22 cellular contexts compared by ENCODE assay signal in the genomic region with DNA sequence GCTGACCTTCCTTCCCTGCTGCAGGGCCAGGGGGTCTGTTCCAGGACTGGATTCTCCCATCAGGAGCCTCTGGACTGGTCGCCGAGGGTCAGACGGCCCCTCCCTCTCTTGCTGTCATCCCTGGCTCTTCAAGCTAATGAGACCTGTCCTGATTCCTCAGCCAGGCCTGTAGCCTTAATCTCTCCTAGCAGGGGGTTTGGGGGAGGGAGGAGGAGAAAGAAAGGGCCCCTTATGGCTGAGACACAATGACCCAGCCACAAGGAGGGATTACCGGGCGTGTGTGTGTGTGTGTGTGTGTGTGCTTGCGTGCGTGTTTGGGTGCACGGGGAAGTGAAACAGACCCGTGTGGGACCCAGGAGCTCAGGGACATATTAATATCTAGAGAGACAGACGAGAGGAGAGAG. TPM values are rescaled to one million over a fixed set of nuclear protein-coding genes. Genes with fewer than 3 reads are reported as not detected.
A peak's percentile ranks its signal among the peaks of the same experiment; 100 is the strongest.
DNase-seq lines count a peak whose midpoint lies in the region; FAIRE-seq and TF ChIP-seq lines count a peak whose summit lies in the region.
"Had no signal": no experiment of that assay in that cellular context is flagged by ENCODE, and none has a peak within 500 bp of the region (broad histone marks: within the 10 kb centered on the region; RNA-seq: fewer than 3 reads in every experiment).

No MANE protein-coding gene starts in this region.

- TF ChIP-seq RAD21 in H1 (IDR thresholded peaks at IDR 0.05 in 1 of 2, conservative IDR thresholded peaks at IDR 0.05 in 1 of 2; ENCODE audit: low read depth in 2 of 2, low read length in 2 of 2) = no peak

- H3K4me2 ChIP-seq in H1 (ENCODE audit: insufficient read depth in 1 of 2, low read depth in 2 of 2, low read length in 2 of 2) (peak overlapping the region; percentile 48; a peak in 3 of 4 replicates), neural progenitor cell (peak overlapping the region; percentile 82)

- no peak overlapping the region for H2BK120ac ChIP-seq in H1 (replicated peaks; ENCODE audit: low read depth, low read length)

- CTCF ChIA-PET in H1 (lab: Charles Lee; ENCODE audit: partially characterized antibody) = interaction anchor here (0.7 to 2.3 kb wide), 8 partner anchors 13 to 77 kb away, joined by 3 to 9 read pairs (median 4); no protein-coding TSS in a partner anchor

- H3K9ac ChIP-seq in H1 (replicated peaks in 1 of 4; ENCODE audit: extremely low read depth in 1 of 4, low read depth in 3 of 4, low read length in 3 of 4) = no peak overlapping the region
- H3K9ac ChIP-seq in neural progenitor cell = no peak overlapping the region

- H3K4ac ChIP-seq in H1 (replicated peaks; ENCODE audit: insufficient read length, low read depth, low read length) = no peak overlapping the region

- 0 out of 3 replicates have a peak, but pooled peaks of 1 of the 2 experiments have one; percentile 33 for TF ChIP-seq EP300 in H1 (IDR thresholded peaks at IDR 0.05; ENCODE audit: borderline replicate concordance in 1 of 2, low read depth in 2 of 2, low read length in 2 of 2)

- H4K5ac ChIP-seq in H1 (ENCODE audit: insufficient read length, low read depth, low read length) = no peak overlapping the region

- H3K9me3 Mint-ChIP-seq in neural progenitor cell = peaks cover 7% of the 10 kb centered on the region
- H3K9me3 Mint-ChIP-seq: activated CD4-positive, alpha-beta memory T cell treated with anti-CD3 and anti-CD28 coated beads, Interleukin-2, amount 10 ng/mL, durations not matched to agents 7 days and 5 days; activated T-helper 2 cell treated with anti-CD3 and anti-CD28 coated beads, Interferon-gamma antibody, Interleukin-2, Interleukin-4, amounts not matched to agents 10 μg/mL and 5 μg/mL and 100 μg/mL, durations not matched to agents 14 hours and 24 hours and 36 hours; dendritic cell treated with granulocyte-macrophage colony-stimulating factor and Interleukin-4, amounts not matched to agents 40 ng/mL and 50 ng/mL, for 4 days had no signal

- WGBS in H1 (ENCODE audit: extremely low coverage in 1 of 2, insufficient coverage in 1 of 2, insufficient read length in 1 of 2, insufficient replicate concordance in 2 of 2, low coverage in 1 of 2, low lambda C conversion rate in 2 of 2, missing lambda C conversion rate in 1 of 2), 2 experiments = 45% methylated on average over 8 of the region's 10 CpGs; no CpG with 5 or more reads in 1 of the 2 experiments

- 0 out of 2 replicates have a peak overlapping the region, but pooled peaks have one; percentile 24 for H2AFZ ChIP-seq in H1 (ENCODE audit: low read length)
- peak overlapping the region; percentile 38 for H2AFZ ChIP-seq in neural progenitor cell (replicated peaks)

- H2BK12ac ChIP-seq in H1 (ENCODE audit: low read depth, low read length) = no peak overlapping the region

- peaks cover 49% of the 10 kb centered on the region for H3F3A ChIP-seq in neural progenitor cell (ENCODE audit: low read depth)

- peak overlapping the region; percentile 93 for H3K27ac Mint-ChIP-seq in neural progenitor cell
- H3K27ac Mint-ChIP-seq: activated CD4-positive, alpha-beta memory T cell treated with anti-CD3 and anti-CD28 coated beads, Interleukin-2, amount 10 ng/mL, durations not matched to agents 7 days and 5 days; activated T-helper 2 cell treated with anti-CD3 and anti-CD28 coated beads, Interferon-gamma antibody, Interleukin-2, Interleukin-4, amounts not matched to agents 10 μg/mL and 5 μg/mL and 100 μg/mL, durations not matched to agents 14 hours and 24 hours and 36 hours; dendritic cell treated with granulocyte-macrophage colony-stimulating factor and Interleukin-4, amounts not matched to agents 40 ng/mL and 50 ng/mL, for 4 days had no signal

- no peaks in the 10 kb centered on the region for H3K36me3 Mint-ChIP-seq in neural progenitor cell

- FAIRE-seq in H1 (lab: Jason Lieb, UNC) = peak; percentile 7
- FAIRE-seq: GM18507 had no signal

- TF ChIP-seq CTCF in GM12865 (IDR thresholded peaks at IDR 0.05; ENCODE audit: insufficient read depth, low read depth, low read length, missing control alignments) (no peak), H1 (IDR thresholded peaks at IDR 0.05; ENCODE audit: control extremely low read depth in 1 of 3, insufficient read depth in 1 of 3, low read depth in 1 of 3, low read length in 3 of 3) (no peak), neural progenitor cell (IDR thresholded peaks at IDR 0.05) (no peak)

- peaks cover 4% of the 10 kb centered on the region; the same call in 1 of the 2 replicates for H3K23me2 ChIP-seq in H1 (ENCODE audit: low read depth, low read length)

- peaks cover 47% of the 10 kb centered on the region for H3K4me1 Mint-ChIP-seq in neural progenitor cell
- H3K4me1 Mint-ChIP-seq: activated CD4-positive, alpha-beta memory T cell treated with anti-CD3 and anti-CD28 coated beads, Interleukin-2, amount 10 ng/mL, durations not matched to agents 7 days and 5 days had no signal

- H2BK5ac ChIP-seq in H1 (ENCODE audit: low read depth, low read length) = no peak overlapping the region

- H3K36me3 ChIP-seq in H1 (ENCODE audit: control insufficient read depth in 2 of 4, insufficient read depth in 4 of 4, low read length in 3 of 4) (no peaks in the 10 kb centered on the region), neural progenitor cell (no peaks in the 10 kb centered on the region)
- no peaks in the 10 kb centered on the region for H3K36me3 ChIP-seq in effector memory CD4-positive, alpha-beta T cell (ENCODE audit: control insufficient read depth, insufficient read depth, low read length)
- H3K36me3 ChIP-seq: ascending aorta, esophagus squamous epithelium, heart right ventricle, left ventricle myocardium inferior, prostate gland, stomach had no signal

- H3K27me3 Mint-ChIP-seq in neural progenitor cell (ENCODE audit: insufficient read depth, low read depth) = peaks cover 16% of the 10 kb centered on the region

- H3K79me1 ChIP-seq in H1 (ENCODE audit: low read depth, low read length) = no peaks in the 10 kb centered on the region

- H3K79me2 ChIP-seq in H1 (ENCODE audit: control insufficient read depth in 1 of 2, insufficient read depth in 2 of 2, low read length in 2 of 2) = no peaks in the 10 kb centered on the region; a peak in 1 of 4 replicates
- no peaks in the 10 kb centered on the region for H3K79me2 ChIP-seq in neural progenitor cell (ENCODE audit: low read depth)

- H2AK5ac ChIP-seq in H1 (ENCODE audit: low read depth, low read length) = no peak overlapping the region

- no peak overlapping the region; the same call in 1 of the 2 replicates for H3K18ac ChIP-seq in H1 (ENCODE audit: extremely low read depth, low read length)

- no peak for TF ChIP-seq POLR2A in H1 (IDR thresholded peaks at IDR 0.05; ENCODE audit: control extremely low read depth in 1 of 2, low read depth in 2 of 2, low read length in 2 of 2)

- H2BK20ac ChIP-seq in H1 (ENCODE audit: low read length) = 0 out of 2 replicates have a peak overlapping the region, but pooled peaks have one; percentile 86

- no peak overlapping the region for H3K23ac ChIP-seq in H1 (ENCODE audit: insufficient read length)

- H3K27me3 ChIP-seq in H1 (replicated peaks in 1 of 4; ENCODE audit: control insufficient read depth in 3 of 4, extremely low read depth in 1 of 4, insufficient read depth in 3 of 4, low read length in 3 of 4) (no peaks in the 10 kb centered on the region), neural progenitor cell (no peaks in the 10 kb centered on the region)
- no peaks in the 10 kb centered on the region for H3K27me3 ChIP-seq in effector memory CD4-positive, alpha-beta T cell (replicated peaks; ENCODE audit: control insufficient read depth, insufficient read depth, low read length, poor library complexity, severe bottlenecking)
- H3K27me3 ChIP-seq: ascending aorta had no signal

- H3K56ac ChIP-seq in H1 (replicated peaks; ENCODE audit: insufficient read length, low read depth, low read length) = no peak overlapping the region

- H4K91ac ChIP-seq in H1 (replicated peaks; ENCODE audit: insufficient read length, low read length) = no peak overlapping the region

- H4K20me1 ChIP-seq in H1 (replicated peaks in 1 of 2; ENCODE audit: control insufficient read depth in 1 of 2, insufficient read depth in 2 of 2, low read length in 2 of 2) (no peaks in the 10 kb centered on the region), neural progenitor cell (ENCODE audit: low read depth) (no peaks in the 10 kb centered on the region)

- no peaks in the 10 kb centered on the region for H3K9me3 ChIP-seq in H1 (ENCODE audit: insufficient read depth in 2 of 2, low read depth in 1 of 2, low read length in 1 of 2)
- H3K9me3 ChIP-seq in neural progenitor cell (ENCODE audit: low read depth) = no peaks in the 10 kb centered on the region
- no peaks in the 10 kb centered on the region for H3K9me3 ChIP-seq in effector memory CD4-positive, alpha-beta T cell (ENCODE audit: control insufficient read depth, low read length)
- H3K9me3 ChIP-seq: ascending aorta, esophagus squamous epithelium, heart right ventricle, left ventricle myocardium inferior, prostate gland, stomach had no signal

- POLR2A ChIA-PET in H1 (lab: Charles Lee; ENCODE audit: partially characterized antibody) = interaction anchor here (1.2 to 1.3 kb wide), 2 partner anchors 9 to 29 kb away, joined by 6 to 11 read pairs; no protein-coding TSS in a partner anchor

- H3K27ac ChIP-seq in H1 (ENCODE audit: low read depth, low read length) (no peak overlapping the region), neural progenitor cell (peak overlapping the region; percentile 54)
- no peak overlapping the region for H3K27ac ChIP-seq in effector memory CD4-positive, alpha-beta T cell (ENCODE audit: insufficient read depth, low read length, poor library complexity, severe bottlenecking)
- H3K27ac ChIP-seq: ascending aorta, esophagus squamous epithelium, heart right ventricle, left ventricle myocardium inferior, prostate gland, stomach had no signal

- H3K4me3 Mint-ChIP-seq in neural progenitor cell = peak overlapping the region; percentile 69
- H3K4me3 Mint-ChIP-seq: activated CD4-positive, alpha-beta memory T cell treated with anti-CD3 and anti-CD28 coated beads, Interleukin-2, amount 10 ng/mL, durations not matched to agents 7 days and 5 days; dendritic cell treated with granulocyte-macrophage colony-stimulating factor and Interleukin-4, amounts not matched to agents 40 ng/mL and 50 ng/mL, for 4 days had no signal

- peaks cover 0 to 19% (median 11%) of the 10 kb centered on the region in 4 experiments; a peak in 6 of 7 replicates for H3K4me1 ChIP-seq in H1 (replicated peaks in 1 of 4; ENCODE audit: control insufficient read depth in 3 of 4, insufficient read depth in 4 of 4, low read length in 3 of 4)
- peaks cover 42% of the 10 kb centered on the region for H3K4me1 ChIP-seq in neural progenitor cell
- no peaks in the 10 kb centered on the region for H3K4me1 ChIP-seq in effector memory CD4-positive, alpha-beta T cell (ENCODE audit: control insufficient read depth, insufficient read depth, low read length, poor library complexity, severe bottlenecking)
- H3K4me1 ChIP-seq: ascending aorta, esophagus squamous epithelium, heart right ventricle, left ventricle myocardium inferior, prostate gland, stomach had no signal

- DNase-seq in GM12865 (ENCODE audit: low read depth) (peak; percentile 31), NCI-H524 (lab: John Stamatoyannopoulos, UW) (peak; percentile 75 to 87), H1 (ENCODE audit: low read depth in 1 of 2, low spot score in 2 of 2) (peak in 1 of 2 experiments; percentile 17), neural progenitor cell (ENCODE audit: low spot score) (peak; percentile 95), NCI-H1105 treated with DMSO at 0.1 percent for 48 hours (lab: John Stamatoyannopoulos, UW) (no peak)
- DNase-seq in activated T-cell treated with anti-CD3 and anti-CD28 coated beads, Interleukin-2, amount 50 U/mL, for 1 hour = no peak
- DNase-seq in effector memory CD4-positive, alpha-beta T cell = no peak
- DNase-seq: activated CD4-positive, alpha-beta memory T cell treated with anti-CD3 and anti-CD28 coated beads, Interleukin-2, amount 10 ng/mL, durations not matched to agents 7 days and 5 days; AML-193; DMS 273 treated with DMSO at 0.1 percent for 48 hours; esophagus squamous epithelium; heart right ventricle; KBM-7; left ventricle myocardium inferior; NCI-H1105; OCI-M1; stomach had no signal

- H3K14ac ChIP-seq in H1 (ENCODE audit: insufficient read length) = no peak overlapping the region

- no peak overlapping the region for H4K8ac ChIP-seq in H1 (ENCODE audit: extremely low read depth, insufficient read depth, low read length)

- 0 out of 2 replicates have a peak overlapping the region, but pooled peaks have one; percentile 5 for H2BK15ac ChIP-seq in H1 (ENCODE audit: low read length)

- no peak overlapping the region for H3K4me3 ChIP-seq in GM12865 (ENCODE audit: low read depth, low read length)
- peak overlapping the region in 2 of 4 experiments; percentile 14 to 17; a peak in 1 of 8 replicates for H3K4me3 ChIP-seq in H1 (ENCODE audit: extremely low read depth in 1 of 4, insufficient read depth in 2 of 4, low read depth in 3 of 4, low read length in 4 of 4)
- H3K4me3 ChIP-seq in neural progenitor cell = peak overlapping the region; percentile 28
- H3K4me3 ChIP-seq in effector memory CD4-positive, alpha-beta T cell (ENCODE audit: insufficient read depth, low read depth, low read length, poor library complexity, severe bottlenecking) = no peak overlapping the region
- H3K4me3 ChIP-seq: ascending aorta, esophagus squamous epithelium, heart right ventricle, left ventricle myocardium inferior, prostate gland, stomach had no signal

RNA-seq across cellular contexts. Expression of gene CRX, which starts 1.9 kb away (rescaled TPM):
- not detected in 2 replicates for total RNA-seq in H1 (2021; fragmentation: NEBNext Ultra II Directional; extraction: Animal tissue kit (Norgen Biotek cat#: 25700))
- polyA plus RNA-seq in H1 (2011; rRNA removed) = 0.06 and 0.08 TPM in 2 replicates
- polyA plus RNA-seq in H1 (2011; cell fraction: cytosol; rRNA removed) = 0.04 TPM
- 0.03 TPM for polyA plus RNA-seq in H1 (2011; cell fraction: nucleus; rRNA removed)
- polyA plus RNA-seq in H1 (2012, experiment 1 of 2) = 0.08 to 0.24 TPM (median 0.23 TPM) in 3 of 4 replicates, not detected in the other
- polyA plus RNA-seq in H1 (2012, experiment 2 of 2) = 0.08 TPM
- polyA plus RNA-seq in H1 (2013, experiment 1 of 2) = 0.02 TPM
- not detected for polyA plus RNA-seq in H1 (2013, experiment 2 of 2)
- polyA minus RNA-seq in H1 (2011; rRNA and poly(A)+ RNA removed) = 0.06 and 0.07 TPM in 2 replicates
- polyA minus RNA-seq in H1 (2011; cell fraction: cytosol; rRNA and poly(A)+ RNA removed) = not detected
- not detected for polyA minus RNA-seq in H1 (2011; cell fraction: nucleus; rRNA and poly(A)+ RNA removed)
- 0.19 and 0.22 TPM in 2 replicates for total RNA-seq in neural progenitor cell (ENCODE audit: low replicate concordance)
- total RNA-seq: activated CD4-positive, alpha-beta memory T cell treated with anti-CD3 and anti-CD28 coated beads, Interleukin-2, amount 10 ng/mL, durations not matched to agents 7 days and 5 days; activated T-helper 2 cell treated with anti-CD3 and anti-CD28 coated beads, Interferon-gamma antibody, Interleukin-2, Interleukin-4, amounts not matched to agents 10 μg/mL and 5 μg/mL and 100 μg/mL, durations not matched to agents 14 hours and 24 hours and 36 hours; ascending aorta; esophagus squamous epithelium; heart right ventricle; left ventricle myocardium inferior; stomach had no signal
- polyA plus RNA-seq: heart right ventricle, stomach had no signal

RNA-seq across cellular contexts. Expression of gene TPRX1, which starts 15.5 kb away (rescaled TPM):
- total RNA-seq in H1 (2021; fragmentation: NEBNext Ultra II Directional; extraction: Animal tissue kit (Norgen Biotek cat#: 25700)) = not detected in 2 replicates
- 0.03 and 0.05 TPM in 2 replicates for polyA plus RNA-seq in H1 (2011; rRNA removed)
- polyA plus RNA-seq in H1 (2011; cell fraction: cytosol; rRNA removed) = not detected
- not detected for polyA plus RNA-seq in H1 (2011; cell fraction: nucleus; rRNA removed)
- polyA plus RNA-seq in H1 (2012, experiment 1 of 2) = not detected in 4 replicates
- not detected for polyA plus RNA-seq in H1 (2012, experiment 2 of 2)
- polyA plus RNA-seq in H1 (2013, experiment 1 of 2) = 0.04 TPM
- 0.04 TPM for polyA plus RNA-seq in H1 (2013, experiment 2 of 2)
- not detected in 2 replicates for polyA minus RNA-seq in H1 (2011; rRNA and poly(A)+ RNA removed)
- polyA minus RNA-seq in H1 (2011; cell fraction: cytosol; rRNA and poly(A)+ RNA removed) = not detected
- polyA minus RNA-seq in H1 (2011; cell fraction: nucleus; rRNA and poly(A)+ RNA removed) = not detected
- not detected in 2 replicates for total RNA-seq in neural progenitor cell (ENCODE audit: low replicate concordance)
- total RNA-seq: activated CD4-positive, alpha-beta memory T cell treated with anti-CD3 and anti-CD28 coated beads, Interleukin-2, amount 10 ng/mL, durations not matched to agents 7 days and 5 days; activated T-helper 2 cell treated with anti-CD3 and anti-CD28 coated beads, Interferon-gamma antibody, Interleukin-2, Interleukin-4, amounts not matched to agents 10 μg/mL and 5 μg/mL and 100 μg/mL, durations not matched to agents 14 hours and 24 hours and 36 hours; ascending aorta; esophagus squamous epithelium; heart right ventricle; left ventricle myocardium inferior; stomach had no signal
- polyA plus RNA-seq: heart right ventricle, stomach had no signal

RNA-seq across cellular contexts. Expression of gene TPRX2, which starts 39.2 kb away (rescaled TPM):
- not detected in 2 replicates for total RNA-seq in H1 (2021; fragmentation: NEBNext Ultra II Directional; extraction: Animal tissue kit (Norgen Biotek cat#: 25700))
- not detected in 2 replicates for polyA plus RNA-seq in H1 (2011; rRNA removed)
- not detected for polyA plus RNA-seq in H1 (2011; cell fraction: cytosol; rRNA removed)
- polyA plus RNA-seq in H1 (2011; cell fraction: nucleus; rRNA removed) = not detected
- not detected in 4 replicates for polyA plus RNA-seq in H1 (2012, experiment 1 of 2)
- not detected for polyA plus RNA-seq in H1 (2012, experiment 2 of 2)
- polyA plus RNA-seq in H1 (2013, experiment 1 of 2) = 0.10 TPM
- not detected for polyA plus RNA-seq in H1 (2013, experiment 2 of 2)
- polyA minus RNA-seq in H1 (2011; rRNA and poly(A)+ RNA removed) = not detected in 2 replicates
- polyA minus RNA-seq in H1 (2011; cell fraction: cytosol; rRNA and poly(A)+ RNA removed) = not detected
- not detected for polyA minus RNA-seq in H1 (2011; cell fraction: nucleus; rRNA and poly(A)+ RNA removed)
- total RNA-seq in neural progenitor cell (ENCODE audit: low replicate concordance) = not detected in 2 replicates
- total RNA-seq: activated CD4-positive, alpha-beta memory T cell treated with anti-CD3 and anti-CD28 coated beads, Interleukin-2, amount 10 ng/mL, durations not matched to agents 7 days and 5 days; activated T-helper 2 cell treated with anti-CD3 and anti-CD28 coated beads, Interferon-gamma antibody, Interleukin-2, Interleukin-4, amounts not matched to agents 10 μg/mL and 5 μg/mL and 100 μg/mL, durations not matched to agents 14 hours and 24 hours and 36 hours; ascending aorta; esophagus squamous epithelium; heart right ventricle; left ventricle myocardium inferior; prostate gland; stomach had no signal
- polyA plus RNA-seq: heart right ventricle, stomach had no signal

RNA-seq across cellular contexts. Expression of gene SELENOW, which starts 41.3 kb away (rescaled TPM):
- total RNA-seq in H1 (2021; fragmentation: NEBNext Ultra II Directional; extraction: Animal tissue kit (Norgen Biotek cat#: 25700)) = 361 and 371 TPM in 2 replicates
- 588 and 709 TPM in 2 replicates for polyA plus RNA-seq in H1 (2011; rRNA removed)
- polyA plus RNA-seq in H1 (2011; cell fraction: cytosol; rRNA removed) = 652 TPM
- 471 TPM for polyA plus RNA-seq in H1 (2011; cell fraction: nucleus; rRNA removed)
- 211 to 357 TPM (median 346 TPM) in 4 replicates for polyA plus RNA-seq in H1 (2012, experiment 1 of 2)
- polyA plus RNA-seq in H1 (2012, experiment 2 of 2) = 655 TPM
- 479 TPM for polyA plus RNA-seq in H1 (2013, experiment 1 of 2)
- 488 TPM for polyA plus RNA-seq in H1 (2013, experiment 2 of 2)
- 94.3 and 112 TPM in 2 replicates for polyA minus RNA-seq in H1 (2011; rRNA and poly(A)+ RNA removed)
- 88.6 TPM for polyA minus RNA-seq in H1 (2011; cell fraction: cytosol; rRNA and poly(A)+ RNA removed)
- polyA minus RNA-seq in H1 (2011; cell fraction: nucleus; rRNA and poly(A)+ RNA removed) = 76.1 TPM
- 234 and 422 TPM in 2 replicates for total RNA-seq in neural progenitor cell (ENCODE audit: low replicate concordance)

Comparison
In these comparisons a context has a peak if more than half of its experiments do, and no peak if none do; other contexts are left out.
1. DNase-seq: peak in GM12865 (single experiment), NCI-H524 (2 of 2) and neural progenitor cell (single experiment); none in NCI-H1105 treated with DMSO at 0.1 percent for 48 hours (single experiment), activated T-cell treated with anti-CD3 and anti-CD28 coated beads, Interleukin-2, amount 50 U/mL, for 1 hour (single experiment) and effector memory CD4-positive, alpha-beta T cell (0 of 3).